23 cellular contexts compared by ENCODE assay signal in genomic region chr10:94983555-94983954, GRCh38. TPM values are rescaled to one million over a fixed set of nuclear protein-coding genes. Genes with fewer than 3 reads are reported as not detected.
"Had no signal": no experiment of that assay in that cellular context is flagged by ENCODE, and none has a peak within 500 bp of the region (broad histone marks: within the 10 kb centered on the region; RNA-seq: fewer than 3 reads in every experiment).

No MANE protein-coding gene starts in this region.

- H3K4me3 Mint-ChIP-seq: effector memory CD8-positive, alpha-beta T cell; immature natural killer cell; naive B cell; nephron had no signal

- H3K4me3 ChIP-seq: esophagus squamous epithelium, lung, psoas muscle, sigmoid colon, skin epidermis, stomach, thoracic aorta, transverse colon had no signal

- H3K36me3 ChIP-seq: esophagus squamous epithelium, neutrophil, sigmoid colon, stomach, thoracic aorta, transverse colon had no signal

- H3K4me1 ChIP-seq: esophagus squamous epithelium, foreskin keratinocyte, psoas muscle, sigmoid colon, stomach, transverse colon had no signal

- H3K27me3 ChIP-seq: esophagus squamous epithelium, foreskin keratinocyte, neutrophil, sigmoid colon, stomach, transverse colon had no signal

- H3K36me3 Mint-ChIP-seq: immature natural killer cell, naive B cell had no signal

- H3K4me1 Mint-ChIP-seq: immature natural killer cell, naive B cell, nephron had no signal

- ATAC-seq: effector memory CD8-positive, alpha-beta T cell; foreskin keratinocyte; left ventricle myocardium superior; psoas muscle had no signal

- H3K27me3 Mint-ChIP-seq: effector memory CD8-positive, alpha-beta T cell had no signal

- H3K27ac ChIP-seq: esophagus squamous epithelium, foreskin keratinocyte, neutrophil, psoas muscle, sigmoid colon, skin epidermis, stomach, thoracic aorta, transverse colon had no signal

- H3K27ac Mint-ChIP-seq: effector memory CD8-positive, alpha-beta T cell; immature natural killer cell; nephron had no signal

- DNase-seq: effector memory CD8-positive, alpha-beta T cell; esophagus squamous epithelium; foreskin keratinocyte; head of caudate nucleus; hippocampal formation; immature natural killer cell; left ventricle myocardium superior; mesenchymal stem cell; naive B cell; psoas muscle; sigmoid colon; stimulated activated CD4-positive, alpha-beta T cell treated with anti-CD3 and anti-CD28 coated beads, Interleukin-12 subunit alpha, Interleukin-12 subunit beta, amount 100 ng/mL, for 4 hours; stimulated activated naive CD4-positive, alpha-beta T cell; stomach; substantia nigra; transverse colon had no signal

RNA-seq across cellular contexts. Expression of gene CYP2C9, which starts 45.1 kb away (rescaled TPM):
- total RNA-seq: foreskin keratinocyte, left ventricle myocardium superior, osteoblast, sigmoid colon had no signal
- polyA plus RNA-seq: foreskin keratinocyte, immature natural killer cell, keratinocyte had no signal
